In genomic region chr16:68898026-68898425, GRCh38 we compare ENCODE assay signal across 24 cellular contexts.
"Had no signal": no experiment of that assay in that cellular context is flagged by ENCODE, and none has a peak within 500 bp of the region (broad histone marks: within the 10 kb centered on the region; RNA-seq: fewer than 3 reads in every experiment).

No MANE protein-coding gene starts in this region.

- H3K27ac ChIP-seq: HL-60, KMS-11, RWPE1, SJCRH30, SK-N-MC had no signal

- H3K9me3 ChIP-seq: SJCRH30 had no signal

- H3K4me3 ChIP-seq: K562, SJCRH30, SK-N-MC had no signal

- H3K27me3 ChIP-seq: SJCRH30 had no signal

- H3K4me2 ChIP-seq: KMS-11 had no signal

- ATAC-seq: K562, Panc1, PC-3 had no signal

- H3K4me1 Mint-ChIP-seq: IgD-negative memory B cell had no signal

- H3K4me1 ChIP-seq: SJCRH30 had no signal

- H3K27me3 Mint-ChIP-seq: IgD-negative memory B cell had no signal

- H3K9me3 Mint-ChIP-seq: IgD-negative memory B cell had no signal

- DNase-seq: Kasumi-1; MM.1S; NCI-H1092 treated with DMSO at 0.1 percent for 48 hours; NCI-H1436; NCI-H1694; NCI-H187 treated with DMSO at 0.1 percent for 48 hours; NCI-H2029 treated with DMSO at 0.1 percent for 48 hours; NCI-H2171 treated with DMSO at 0.1 percent for 48 hours; NCI-H345; NCI-H446 treated with DMSO at 0.1 percent for 48 hours; NCI-H510A treated with DMSO at 0.1 percent for 48 hours; NCI-H526; NK-92 treated with Interleukin-12 subunit alpha and Interleukin-12 subunit beta, amount 100 ng/mL, for 24 hours; PC-3; SHP77 treated with DMSO at 0.1 percent for 48 hours; T-helper 1 cell had no signal

- H3K36me3 ChIP-seq: SJCRH30 had no signal

- H3K4me3 Mint-ChIP-seq: IgD-negative memory B cell had no signal
